Comparison of ENCODE assay signal across 1 cellular context in genomic region chr11:72224587-72225410, GRCh38.
TF ChIP-seq lines count a peak whose summit lies in the region.

Gene INPPL1, plus strand, starts transcription at chr11:72224767. Its CDS starts 218 bp downstream, at chr11:72224985.

TF ChIP-seq in IMR-90, 13 proteins besides CTCF, POLR2A, EP300 and RAD21:
- peak; percentile 30; the same call in 1 of the 2 replicates for TF ChIP-seq MXI1 (IDR thresholded peaks at IDR 0.05; ENCODE audit: borderline replicate concordance, low read depth, low read length)
- TF ChIP-seq CHD1 (IDR thresholded peaks at IDR 0.05; ENCODE audit: low read depth, low read length), result no peak
- peak; percentile 22; the same call in 1 of the 2 replicates for TF ChIP-seq MAZ (IDR thresholded peaks at IDR 0.05; ENCODE audit: borderline replicate concordance, low read depth, low read length)
